In the genomic region with DNA sequence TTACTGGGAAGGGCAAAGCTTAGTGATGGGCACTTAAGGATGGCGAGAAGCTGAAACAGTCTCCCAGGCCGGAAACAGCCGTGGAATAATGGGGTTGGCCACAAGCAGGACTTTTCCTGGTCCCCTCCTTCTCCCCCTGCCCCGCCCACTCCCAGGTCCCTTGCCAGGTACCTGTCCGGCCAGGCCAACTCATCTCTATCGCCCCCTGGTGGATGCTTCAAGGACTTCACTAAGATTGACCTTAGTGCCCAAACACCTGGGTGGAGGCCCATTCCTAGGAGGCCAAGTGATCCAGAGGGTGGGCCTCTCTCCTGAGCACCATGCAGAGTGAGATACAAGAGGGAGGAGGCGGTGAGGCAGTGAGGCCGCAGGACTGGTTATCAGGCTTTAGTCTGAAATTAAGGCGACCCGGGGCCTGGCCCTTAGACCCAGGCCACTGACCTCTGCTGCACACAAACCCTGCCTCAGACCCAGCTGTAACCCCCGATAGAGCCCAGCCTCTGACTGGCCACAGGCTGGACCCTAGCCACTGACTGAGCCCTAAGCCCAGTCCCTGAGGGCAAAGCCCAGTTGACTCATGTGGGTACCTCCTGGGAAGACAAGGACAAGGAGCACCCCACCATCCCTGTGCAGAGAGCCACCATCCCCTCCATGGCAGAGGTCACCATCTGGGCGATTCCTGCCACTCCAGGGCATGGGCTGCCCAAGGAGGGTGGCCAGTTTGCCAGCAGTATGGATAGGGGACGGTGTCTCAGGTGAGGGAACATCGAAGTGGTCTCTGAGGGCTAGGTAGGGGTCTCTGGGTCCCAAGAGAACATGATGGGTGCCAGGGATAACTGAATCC, we compare ENCODE assay signal across 9 cellular contexts. TPM values are rescaled to one million over a fixed set of nuclear protein-coding genes. Genes with fewer than 3 reads are reported as not detected.
DNase-seq lines count a peak whose midpoint lies in the region; ATAC-seq and TF ChIP-seq lines count a peak whose summit lies in the region.
"Had no signal": no experiment of that assay in that cellular context is flagged by ENCODE, and none has a peak within 500 bp of the region (broad histone marks: within the 10 kb centered on the region; RNA-seq: fewer than 3 reads in every experiment).

No MANE protein-coding gene starts in this region.

- no peak overlapping the region for H3K27ac Mint-ChIP-seq in T-helper 2 cell treated with Interferon-gamma antibody and Interleukin-4, amounts not matched to agents 5 μg/mL and 100 μg/mL, for 36 hours
- H3K27ac Mint-ChIP-seq: T-helper 1 cell treated with Interleukin-12 subunit alpha and Interleukin-12 subunit beta and Interleukin-4 antibody, amounts not matched to agents 30 μg/mL and 1 μg/mL, for 36 hours had no signal

- H3K27me3 Mint-ChIP-seq in T-helper 2 cell treated with Interferon-gamma antibody and Interleukin-4, amounts not matched to agents 5 μg/mL and 100 μg/mL, for 36 hours (ENCODE audit: low read depth), result no peaks in the 10 kb centered on the region

- H3K36me3 Mint-ChIP-seq in T-helper 2 cell treated with Interferon-gamma antibody and Interleukin-4, amounts not matched to agents 5 μg/mL and 100 μg/mL, for 36 hours (ENCODE audit: low read depth), result no peaks in the 10 kb centered on the region

- H3K4me3 ChIP-seq in body of pancreas, result no peak overlapping the region

- H3K4me1 Mint-ChIP-seq in T-helper 2 cell treated with Interferon-gamma antibody and Interleukin-4, amounts not matched to agents 5 μg/mL and 100 μg/mL, for 36 hours (ENCODE audit: low read depth), result peaks cover 8% of the 10 kb centered on the region

- no peak overlapping the region for H3K4me3 Mint-ChIP-seq in T-helper 2 cell treated with Interferon-gamma antibody and Interleukin-4, amounts not matched to agents 5 μg/mL and 100 μg/mL, for 36 hours
- H3K4me3 Mint-ChIP-seq: T-helper 1 cell treated with Interleukin-12 subunit alpha and Interleukin-12 subunit beta and Interleukin-4 antibody, amounts not matched to agents 30 μg/mL and 1 μg/mL, for 36 hours had no signal

- H3K27me3 ChIP-seq in body of pancreas, result no peaks in the 10 kb centered on the region

- H3K9me3 ChIP-seq in body of pancreas, result no peaks in the 10 kb centered on the region

- no peak for TF ChIP-seq POLR2A in body of pancreas (IDR thresholded peaks at IDR 0.05)

- TF ChIP-seq CTCF in body of pancreas (IDR thresholded peaks at IDR 0.05), result peak; percentile 63 to 86 (median 76)

- intact Hi-C loops in body of pancreas (cut with DNase I), result loop anchor here (5.0 to 10.0 kb wide), 2 partner anchors 38 to 315 kb away; partner anchors contain the start of gene VIPR1

- peak; percentile 50 for ATAC-seq in HG02870 (IDR thresholded peaks at IDR 0.05; ENCODE audit: unreplicated experiment)
- ATAC-seq in body of pancreas, result peak; percentile 73
- no peak for ATAC-seq in GM21390 (IDR thresholded peaks at IDR 0.05; ENCODE audit: unreplicated experiment)

- no peak overlapping the region for H3K27ac ChIP-seq in body of pancreas

- no peaks in the 10 kb centered on the region for H3K36me3 ChIP-seq in body of pancreas (replicated peaks in 1 of 2; ENCODE audit: insufficient read depth in 1 of 2, low read depth in 2 of 2)

- 48 to 54% methylated on average over 12 to 14 of the region's 14 CpGs for WGBS in body of pancreas, 2 donors

- H3K4me1 ChIP-seq in body of pancreas, result peaks cover 34% of the 10 kb centered on the region

- peak; percentile 25 for DNase-seq in EH (ENCODE audit: low read depth)
- peak; percentile 47 for DNase-seq in T-helper 2 cell treated with Interferon-gamma antibody and Interleukin-4, amounts not matched to agents 5 μg/mL and 100 μg/mL, for 36 hours (ENCODE audit: low spot score)
- peak; percentile 83 to 87 (median 85) for DNase-seq in body of pancreas
- DNase-seq in kidney tubule cell (ENCODE audit: low spot score), result peak; percentile 62
- DNase-seq in stimulated activated CD4-positive, alpha-beta T cell treated with anti-CD3 and anti-CD28 coated beads, TNF-alpha, amount 100 ng/mL, for 24 hours (ENCODE audit: low read depth in 3 of 3), result peak; percentile 39 to 50 (median 42)
- DNase-seq in SIG-M5 (lab: John Stamatoyannopoulos, UW), result no peak

- H3K9me3 Mint-ChIP-seq in T-helper 2 cell treated with Interferon-gamma antibody and Interleukin-4, amounts not matched to agents 5 μg/mL and 100 μg/mL, for 36 hours, result no peaks in the 10 kb centered on the region
- H3K9me3 Mint-ChIP-seq: T-helper 1 cell treated with Interleukin-12 subunit alpha and Interleukin-12 subunit beta and Interleukin-4 antibody, amounts not matched to agents 30 μg/mL and 1 μg/mL, for 36 hours had no signal

RNA-seq across cellular contexts. Expression of gene VIPR1, which starts 37.6 kb away (rescaled TPM):
- total RNA-seq in body of pancreas, result 10 to 100 TPM in 1 of 2 donors, under 1 TPM in 1; 0.99 to 10.6 TPM

RNA-seq across cellular contexts. Expression of gene SEC22C, which starts 41.7 kb away (rescaled TPM):
- total RNA-seq in body of pancreas, result 10 to 100 TPM; 23.1 to 30.9 TPM

RNA-seq across cellular contexts. Expression of gene SS18L2, which starts 50.6 kb away (rescaled TPM):
- total RNA-seq in body of pancreas, result 1 to 10 TPM; 5.3 to 7.8 TPM
